Comparison of ENCODE assay signal across 17 cellular contexts in the genomic region with DNA sequence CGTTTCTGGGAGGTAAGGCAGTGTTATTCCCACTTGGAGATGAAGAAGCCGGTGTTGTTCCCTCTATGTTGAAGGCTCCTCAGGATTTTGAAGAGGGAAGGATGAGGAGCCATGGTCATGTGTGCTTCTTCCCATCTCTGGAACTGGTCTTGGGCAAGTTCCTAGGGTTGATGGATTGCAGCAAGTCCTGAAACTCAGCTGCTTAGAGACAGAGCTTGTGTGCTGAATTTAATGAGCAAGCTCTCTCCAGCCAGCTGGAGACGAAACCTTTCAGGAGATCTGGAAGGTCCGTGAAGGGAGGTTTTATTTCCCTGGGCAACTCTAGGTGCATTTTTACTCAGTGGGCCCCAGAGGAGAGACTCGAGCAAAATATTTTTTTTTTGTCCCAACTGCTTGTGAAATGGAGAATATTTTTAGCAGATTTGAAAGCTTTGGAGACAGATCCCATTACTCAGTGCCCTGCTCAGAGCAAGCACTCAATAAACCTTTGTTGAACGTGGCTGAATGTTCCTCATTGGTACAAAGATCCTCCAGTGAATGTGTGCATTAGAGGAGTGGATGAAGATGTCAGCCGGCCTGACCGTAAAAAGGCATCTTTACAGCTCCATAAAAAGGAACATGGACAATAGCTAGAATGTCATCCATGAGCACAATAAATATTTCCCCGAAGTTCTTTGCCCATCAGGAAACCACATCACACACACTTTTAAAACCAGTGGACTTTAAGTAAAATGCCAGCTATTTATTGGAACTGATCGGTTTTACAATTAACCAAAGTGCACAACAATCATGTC. TPM values are rescaled to one million over a fixed set of nuclear protein-coding genes. Genes with fewer than 3 reads are reported as not detected.
"Had no signal": no experiment of that assay in that cellular context is flagged by ENCODE, and none has a peak within 500 bp of the region (broad histone marks: within the 10 kb centered on the region; RNA-seq: fewer than 3 reads in every experiment).

No MANE protein-coding gene starts in this region.

- H3K36me3 ChIP-seq: breast epithelium, tibial nerve, vagina had no signal

- H3K27ac Mint-ChIP-seq: naive B cell had no signal

- DNase-seq: activated CD4-positive, alpha-beta T cell treated with anti-CD3 and anti-CD28 coated beads for 1 hour; activated CD4-positive, alpha-beta T cell treated with anti-CD3 and anti-CD28 coated beads, Interleukin-2, amount 50 U/mL, for 48 hours; activated gamma-delta T cell treated with Interleukin-2 at 50 U/mL for 16 hours; activated naive CD8-positive, alpha-beta T cell treated with anti-CD3 and anti-CD28 coated beads, Interleukin-2, amount 10 ng/mL, durations not matched to agents 7 days and 5 days; activated T-cell treated with anti-CD3 and anti-CD28 coated beads, Interleukin-2, amount 50 U/mL, for 4 hours; dermis blood vessel endothelial cell; islet precursor cell; naive B cell; psoas muscle; stimulated activated CD4-positive, alpha-beta T cell treated with anti-CD3 and anti-CD28 coated beads, Interleukin-12 subunit alpha, Interleukin-12 subunit beta, amount 100 ng/mL, for 4 hours; stimulated activated CD4-positive, alpha-beta T cell treated with anti-CD3 and anti-CD28 coated beads, Interleukin-2, amount 100 ng/mL, for 24 hours had no signal

- H3K4me3 ChIP-seq: breast epithelium, lung, psoas muscle, tibial nerve, vagina had no signal

- H3K4me3 Mint-ChIP-seq: activated naive CD8-positive, alpha-beta T cell treated with anti-CD3 and anti-CD28 coated beads, Interleukin-2, amount 10 ng/mL, durations not matched to agents 7 days and 5 days; activated T-cell treated with anti-CD3 and anti-CD28 coated beads, Interleukin-2, amount 50 U/mL, for 4 hours; naive B cell had no signal

- H3K9me3 ChIP-seq: breast epithelium, psoas muscle, tibial nerve, vagina had no signal

- H3K9me3 Mint-ChIP-seq: activated naive CD8-positive, alpha-beta T cell treated with anti-CD3 and anti-CD28 coated beads, Interleukin-2, amount 10 ng/mL, durations not matched to agents 7 days and 5 days; activated T-cell treated with anti-CD3 and anti-CD28 coated beads, Interleukin-2, amount 50 U/mL, for 4 hours had no signal

- H3K36me3 Mint-ChIP-seq: activated naive CD8-positive, alpha-beta T cell treated with anti-CD3 and anti-CD28 coated beads, Interleukin-2, amount 10 ng/mL, durations not matched to agents 7 days and 5 days; naive B cell had no signal

- H3K4me1 ChIP-seq: breast epithelium, vagina had no signal

- ATAC-seq: activated T-cell treated with anti-CD3 and anti-CD28 coated beads, Interleukin-2, amount 50 U/mL, for 4 hours; SK-N-SH treated with all-trans-retinoic acid at 6 μM for 48 hours had no signal

RNA-seq across cellular contexts. Expression of gene RGMA, which starts 55.7 kb away (rescaled TPM):
- total RNA-seq: T-helper 1 cell treated with Interleukin-12 subunit alpha and Interleukin-12 subunit beta and Interleukin-4 antibody, amounts not matched to agents 30 ng/mL and 1 ng/mL, for 36 hours had no signal
